ENCODE assay signal across 17 cellular contexts in the genomic region with DNA sequence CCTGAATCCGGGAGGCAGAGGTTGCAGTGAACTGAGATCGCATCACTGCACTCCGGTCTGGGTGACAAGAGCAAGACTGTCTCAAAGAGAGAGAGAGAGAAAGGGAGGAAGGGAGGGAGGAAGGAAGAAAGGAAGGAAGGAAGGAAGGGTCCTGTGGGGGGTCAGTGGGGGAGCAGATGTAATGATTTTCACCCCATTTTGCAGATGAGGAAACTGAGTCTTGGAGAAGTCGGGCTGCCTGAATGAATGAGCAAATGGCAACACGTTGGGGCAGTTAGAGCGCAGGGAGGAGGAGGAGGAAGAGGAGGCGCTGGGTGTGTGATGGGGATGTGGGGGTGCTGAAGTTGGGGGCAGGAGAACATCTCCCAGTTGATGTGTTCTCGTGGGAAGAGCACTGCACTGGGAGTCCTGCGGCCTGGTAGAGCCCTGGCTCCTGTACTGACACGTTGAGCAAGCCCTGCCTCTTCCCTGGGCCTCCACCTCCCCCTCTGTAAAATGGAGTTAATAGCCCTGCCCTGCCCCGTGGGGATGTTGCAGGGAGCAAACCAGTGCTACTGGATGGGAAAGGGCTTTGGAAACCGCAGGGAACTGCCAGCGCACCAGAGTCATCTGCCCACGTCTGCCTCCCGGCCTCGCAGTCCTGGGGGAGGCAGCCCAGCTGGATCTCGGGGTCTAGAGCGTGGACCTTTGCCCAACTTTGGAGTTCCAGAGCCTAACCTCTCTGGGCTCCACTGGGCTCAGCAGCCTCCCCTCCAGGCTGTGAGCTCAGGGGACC.
DNase-seq lines count a peak whose midpoint lies in the region; ATAC-seq and TF ChIP-seq lines count a peak whose summit lies in the region.
"Had no signal": no experiment of that assay in that cellular context is flagged by ENCODE, and none has a peak within 500 bp of the region (broad histone marks: within the 10 kb centered on the region; RNA-seq: fewer than 3 reads in every experiment).

No MANE protein-coding gene starts in this region.

- H3K9me2 ChIP-seq in OCI-LY7 (ENCODE audit: insufficient read depth, low read length), result no peaks in the 10 kb centered on the region

- CTCF ChIA-PET in OCI-LY7 (lab: Charles Lee; ENCODE audit: unreplicated experiment), result no interaction called here

- intact Hi-C loops in OCI-LY7 (cut with micrococcal nuclease; ENCODE audit: unreplicated experiment), result no loop called here

- peak; percentile 64 for ATAC-seq in foreskin keratinocyte
- ATAC-seq: gastrocnemius medialis had no signal

- peak; percentile 64 for DNase-seq in HPDE6-E6E7 (ENCODE audit: extremely low spot score)
- peak; percentile 72 for DNase-seq in SW480 (ENCODE audit: low spot score)
- DNase-seq in foreskin keratinocyte, result peak; percentile 88 to 94
- DNase-seq in smooth muscle cell (lab: John Stamatoyannopoulos, UW; ENCODE audit: unreplicated experiment), result no peak
- no peak for DNase-seq in OCI-LY7 (ENCODE audit: low spot score)
- DNase-seq in stimulated activated CD4-positive, alpha-beta T cell treated with anti-CD3 and anti-CD28 coated beads, Interleukin-15, amount 100 ng/mL, for 24 hours, result no peak
- no peak for DNase-seq in dedifferentiated amniotic fluid mesenchymal stem cell (ENCODE audit: extremely low spot score)
- no peak for DNase-seq in mucosa of gallbladder (ENCODE audit: low spot score)
- DNase-seq: colonic mucosa; gastrocnemius medialis; GDM1; lower lobe of right lung; naive B cell; NCI-H2171 treated with DMSO at 0.1 percent for 48 hours; NCI-H774; Peyer's patch; stimulated activated CD4-positive, alpha-beta T cell treated with anti-CD3 and anti-CD28 coated beads, Interleukin-4, amount 100 ng/mL, for 24 hours had no signal

- H3K4me3 ChIP-seq in smooth muscle cell (no peak overlapping the region), OCI-LY7 (ENCODE audit: low read depth, low read length, poor library complexity, severe bottlenecking) (no peak overlapping the region)
- H3K4me3 ChIP-seq: colonic mucosa, gastrocnemius medialis, Peyer's patch had no signal

- H3K27ac ChIP-seq in foreskin keratinocyte (peak overlapping the region; percentile 86), smooth muscle cell (ENCODE audit: low read depth) (peak overlapping the region; percentile 61), OCI-LY7 (ENCODE audit: low read depth, low read length, poor library complexity, severe bottlenecking) (no peak overlapping the region)
- H3K27ac ChIP-seq: colonic mucosa, gastrocnemius medialis, lower lobe of right lung, Peyer's patch had no signal

- no peaks in the 10 kb centered on the region for H3K79me2 ChIP-seq in smooth muscle cell (ENCODE audit: low read depth)
- no peaks in the 10 kb centered on the region for H3K79me2 ChIP-seq in OCI-LY7 (ENCODE audit: insufficient read depth, low read depth, low read length)

- H3F3A ChIP-seq in smooth muscle cell (ENCODE audit: low read depth), result no peaks in the 10 kb centered on the region

- POLR2A ChIA-PET in OCI-LY7 (lab: Charles Lee), result no interaction called here

- H3K36me3 ChIP-seq in smooth muscle cell (ENCODE audit: low read depth) (no peaks in the 10 kb centered on the region), OCI-LY7 (ENCODE audit: insufficient read depth, low read length) (no peaks in the 10 kb centered on the region)
- H3K36me3 ChIP-seq: colonic mucosa, gastrocnemius medialis, lower lobe of right lung, Peyer's patch had no signal

- H4K20me1 ChIP-seq in smooth muscle cell (ENCODE audit: low read depth), result no peaks in the 10 kb centered on the region
- no peaks in the 10 kb centered on the region for H4K20me1 ChIP-seq in OCI-LY7 (ENCODE audit: insufficient read depth, low read length)

- no peaks in the 10 kb centered on the region for H3K9me3 ChIP-seq in smooth muscle cell (replicated peaks; ENCODE audit: low read depth)
- H3K9me3 ChIP-seq in OCI-LY7 (ENCODE audit: low read length), result no peaks in the 10 kb centered on the region
- H3K9me3 ChIP-seq: colonic mucosa, gastrocnemius medialis, lower lobe of right lung, Peyer's patch had no signal

- no peaks in the 10 kb centered on the region for H3K27me3 ChIP-seq in foreskin keratinocyte
- no peaks in the 10 kb centered on the region for H3K27me3 ChIP-seq in smooth muscle cell (ENCODE audit: low read depth)
- H3K27me3 ChIP-seq: colonic mucosa, Peyer's patch had no signal

- H3K9ac ChIP-seq in smooth muscle cell (ENCODE audit: low read depth), result no peak overlapping the region

- no TSS peak for BruUV-seq in OCI-LY7 (replicated peaks; lab: Mats Ljungman, UMichigan)

- no peak overlapping the region for H2AFZ ChIP-seq in smooth muscle cell (ENCODE audit: low read depth)
- no peak overlapping the region for H2AFZ ChIP-seq in OCI-LY7 (ENCODE audit: low read length)

- peaks cover 21% of the 10 kb centered on the region for H3K4me1 ChIP-seq in foreskin keratinocyte
- H3K4me1 ChIP-seq in smooth muscle cell (ENCODE audit: low read depth), result peaks cover 4% of the 10 kb centered on the region
- peaks cover under 1% of the 10 kb centered on the region for H3K4me1 ChIP-seq in OCI-LY7 (ENCODE audit: insufficient read depth, low read length, poor library complexity, severe bottlenecking)
- H3K4me1 ChIP-seq: colonic mucosa, gastrocnemius medialis had no signal

- H3K4me2 ChIP-seq in smooth muscle cell (no peak overlapping the region), OCI-LY7 (ENCODE audit: low read length) (no peak overlapping the region)

- 69% methylated on average over 18 of the region's 18 CpGs for WGBS in smooth muscle cell (ENCODE audit: low lambda C conversion rate)

- TF ChIP-seq CTCF in foreskin keratinocyte (conservative IDR thresholded peaks at IDR 0.05), result no peak
- TF ChIP-seq CTCF in smooth muscle cell (IDR thresholded peaks at IDR 0.05; ENCODE audit: borderline replicate concordance, insufficient read depth, poor library complexity, severe bottlenecking), result no peak
- TF ChIP-seq CTCF in OCI-LY7 (conservative IDR thresholded peaks at IDR 0.05; ENCODE audit: low read length), result no peak

Comparison
In these comparisons a context has a peak if more than half of its experiments do, and no peak if none do; other contexts are left out.
1. DNase-seq: peak in HPDE6-E6E7 (single experiment), SW480 (single experiment) and foreskin keratinocyte (2 of 2); none in smooth muscle cell (single experiment), OCI-LY7 (single experiment), stimulated activated CD4-positive, alpha-beta T cell treated with anti-CD3 and anti-CD28 coated beads, Interleukin-15, amount 100 ng/mL, for 24 hours (single experiment), dedifferentiated amniotic fluid mesenchymal stem cell (single experiment) and mucosa of gallbladder (single experiment).